In genomic region chr10:92241501-92241900, GRCh38 we compare ENCODE assay signal across 8 cellular contexts. TPM values are rescaled to one million over a fixed set of nuclear protein-coding genes. Genes with fewer than 3 reads are reported as not detected.
DNase-seq lines count a peak whose midpoint lies in the region; ATAC-seq, FAIRE-seq and TF ChIP-seq lines count a peak whose summit lies in the region.

No MANE protein-coding gene starts in this region.

- H2BK5ac ChIP-seq in mesenchymal stem cell (ENCODE audit: low read depth, low read length, poor library complexity, severe bottlenecking) = no peak overlapping the region

- H2BK15ac ChIP-seq in mesenchymal stem cell (ENCODE audit: low read depth, poor library complexity, severe bottlenecking) = no peak overlapping the region

- BruUV-seq in K562 (replicated peaks; lab: Mats Ljungman, UMichigan) = no TSS peak

- H3K4me3 ChIP-seq in K562 = peak overlapping the region; percentile 43; the same call in 1 of the 2 replicates
- H3K4me3 ChIP-seq in mesenchymal stem cell (ENCODE audit: insufficient read depth in 1 of 2, low read depth in 1 of 2, low read length in 2 of 2) = peak overlapping the region in 1 of 2 experiments; percentile 92
- peak overlapping the region in 3 of 4 donors; percentile 59 to 81 (median 73) for H3K4me3 ChIP-seq in transverse colon

- H3K27ac Mint-ChIP-seq in activated T-cell treated with anti-CD3 and anti-CD28 coated beads, Interleukin-2, amount 50 U/mL, for 72 hours = no peak overlapping the region

- intact Hi-C loops in K562 (cut with micrococcal nuclease) (no loop called here), transverse colon (cut with DNase I; ENCODE audit: low total_unique reads) (no loop called here)

- H2BK12ac ChIP-seq in mesenchymal stem cell (ENCODE audit: low read length in 2 of 2) = no peak overlapping the region

- no peak overlapping the region for H2AK5ac ChIP-seq in mesenchymal stem cell (ENCODE audit: low read length, severe bottlenecking)

- H3K9me3 ChIP-seq in K562 (replicated peaks; ENCODE audit: control insufficient read depth, insufficient read depth, low read depth, low read length) = no peaks in the 10 kb centered on the region
- no peaks in the 10 kb centered on the region for H3K9me3 ChIP-seq in mesenchymal stem cell (ENCODE audit: control insufficient read depth, low read length)
- no peaks in the 10 kb centered on the region for H3K9me3 ChIP-seq in transverse colon

- H3K23ac ChIP-seq in mesenchymal stem cell (ENCODE audit: low read length in 2 of 2) = no peak overlapping the region

- TF ChIP-seq EP300 in K562 (IDR thresholded peaks at IDR 0.05; ENCODE audit: low read length) (no peak), transverse colon (IDR thresholded peaks at IDR 0.05; ENCODE audit: low read depth) (no peak)

- H2BK120ac ChIP-seq in mesenchymal stem cell (ENCODE audit: low read depth, low read length) = no peak overlapping the region

- FAIRE-seq in K562 (lab: Jason Lieb, UNC) = no peak

- POLR2A ChIA-PET in K562 (lab: Yijun Ruan, JAX) = no interaction called here

- 50% methylated on average over 1 of the region's 1 CpG for WGBS in K562 (ENCODE audit: insufficient coverage, low coverage, missing lambda C conversion rate)
- WGBS in mesenchymal stem cell = no CpG with 5 or more reads among the region's 1 CpG
- WGBS in transverse colon (ENCODE audit: low coverage in 1 of 2), 2 donors = 23 to 38% methylated on average over 1 of the region's 1 CpG

- H3K9ac ChIP-seq in K562 (ENCODE audit: insufficient read depth in 1 of 2, low read depth in 2 of 2, low read length in 2 of 2) (no peak overlapping the region), mesenchymal stem cell (ENCODE audit: low read length) (peak overlapping the region; percentile 85)

- no peak for DNase-seq in activated T-cell treated with anti-CD3 and anti-CD28 coated beads, Interleukin-2, amount 50 U/mL, for 72 hours
- no peak for DNase-seq in activated T-cell treated with anti-CD3 and anti-CD28 coated beads, Interleukin-2, amount 50 U/mL, for 1 hour
- DNase-seq in K562 (ENCODE audit: extremely low read depth in 1 of 4, low spot score in 3 of 4) = no peak
- no peak for DNase-seq in mesenchymal stem cell
- no peak for DNase-seq in transverse colon
- no peak for DNase-seq in amniotic stem cell (lab: John Stamatoyannopoulos, UW)
- DNase-seq in nucleus accumbens (lab: John Stamatoyannopoulos, UW) = no peak

- H3K4me2 ChIP-seq in K562 (ENCODE audit: insufficient read depth, low read length) = peak overlapping the region; percentile 71; the same call in 1 of the 2 replicates
- no peak overlapping the region for H3K4me2 ChIP-seq in mesenchymal stem cell (ENCODE audit: low read length, poor library complexity, severe bottlenecking)

- peak overlapping the region; percentile 80 to 96 for H3K4me3 Mint-ChIP-seq in activated T-cell treated with anti-CD3 and anti-CD28 coated beads, Interleukin-2, amount 50 U/mL, for 72 hours

- H3K27ac ChIP-seq in K562 (ENCODE audit: extremely low read depth, low read depth, low read length) = no peak overlapping the region
- H3K27ac ChIP-seq in mesenchymal stem cell (ENCODE audit: low read length, poor library complexity, severe bottlenecking) = no peak overlapping the region
- peak overlapping the region; percentile 80 to 93 (median 92) for H3K27ac ChIP-seq in transverse colon

- peaks cover 21% of the 10 kb centered on the region for H3K27me3 Mint-ChIP-seq in activated T-cell treated with anti-CD3 and anti-CD28 coated beads, Interleukin-2, amount 50 U/mL, for 72 hours (ENCODE audit: low read depth)

- TF ChIP-seq POLR2A in K562 (conservative IDR thresholded peaks at IDR 0.05) = no peak
- TF ChIP-seq POLR2A in transverse colon (IDR thresholded peaks at IDR 0.05) = no peak

- ATAC-seq in activated T-cell treated with anti-CD3 and anti-CD28 coated beads, Interleukin-2, amount 50 U/mL, for 72 hours (replicated peaks in 1 of 2) = no peak
- ATAC-seq in K562 (no peak), GM19467 (IDR thresholded peaks at IDR 0.05; ENCODE audit: unreplicated experiment) (no peak)

- TF ChIP-seq RAD21 in K562 (CRISPR knock-in tag; conservative IDR thresholded peaks at IDR 0.05 in 1 of 2, IDR thresholded peaks at IDR 0.05 in 1 of 2) = no peak

- TF ChIP-seq CTCF in K562 (IDR thresholded peaks at IDR 0.05 in 2 of 3, conservative IDR thresholded peaks at IDR 0.05 in 1 of 3; ENCODE audit: insufficient read depth in 2 of 3, low read depth in 1 of 3, low read length in 3 of 3) (no peak), transverse colon (IDR thresholded peaks at IDR 0.05) (no peak)

- CTCF ChIA-PET in K562 (lab: Yijun Ruan, JAX; ENCODE audit: low intra/inter-chr PET ratio) = no interaction called here

- peaks cover 4 to 6% of the 10 kb centered on the region in 2 donors for H3K36me3 Mint-ChIP-seq in activated T-cell treated with anti-CD3 and anti-CD28 coated beads, Interleukin-2, amount 50 U/mL, for 72 hours (ENCODE audit: insufficient read depth in 2 of 2)

- no peaks in the 10 kb centered on the region for H3K27me3 ChIP-seq in K562 (ENCODE audit: control insufficient read depth in 2 of 2, insufficient read depth in 2 of 2, low read length in 2 of 2)
- H3K27me3 ChIP-seq in mesenchymal stem cell (ENCODE audit: control insufficient read depth in 1 of 2, insufficient read depth in 1 of 2, low read length in 2 of 2) = peaks cover 0 to 3% of the 10 kb centered on the region in 2 experiments
- H3K27me3 ChIP-seq in transverse colon = no peaks in the 10 kb centered on the region

- no peaks in the 10 kb centered on the region for H3K9me1 ChIP-seq in K562 (ENCODE audit: control insufficient read depth, insufficient read depth, low read length)

- no peak overlapping the region for H4K8ac ChIP-seq in mesenchymal stem cell (ENCODE audit: low read length)

- H3K79me1 ChIP-seq in mesenchymal stem cell (replicated peaks; ENCODE audit: low read length, poor library complexity, severe bottlenecking) = peaks cover 8% of the 10 kb centered on the region

- H3K9me3 Mint-ChIP-seq in activated T-cell treated with anti-CD3 and anti-CD28 coated beads, Interleukin-2, amount 50 U/mL, for 72 hours = no peaks in the 10 kb centered on the region

- H3K4me1 ChIP-seq in K562 (replicated peaks in 1 of 2; ENCODE audit: control insufficient read depth in 2 of 2, insufficient read depth in 2 of 2, low read length in 2 of 2) (peaks cover 8 to 13% of the 10 kb centered on the region in 2 experiments), mesenchymal stem cell (ENCODE audit: control insufficient read depth, insufficient read depth, low read depth, low read length) (peaks cover 11% of the 10 kb centered on the region), transverse colon (peaks cover 0 to 59% (median 30%) of the 10 kb centered on the region in 4 donors)

- peaks cover 41% of the 10 kb centered on the region for H3K4me1 Mint-ChIP-seq in activated T-cell treated with anti-CD3 and anti-CD28 coated beads, Interleukin-2, amount 50 U/mL, for 72 hours (ENCODE audit: low read depth)

- in situ Hi-C loops in K562 (cut with MboI) (no loop called here), transverse colon (cut with MboI; ENCODE audit: low pct_ligation_motif_present in 1 of 4, low pct_unique_long_range_greater_than_20kb in 1 of 4, low sequenced_read_pairs in 3 of 4) (no loop called here)

- H4K20me1 ChIP-seq in K562 (replicated peaks; ENCODE audit: control insufficient read depth, insufficient read depth, low read length) = no peaks in the 10 kb centered on the region

- no peak overlapping the region for H3K14ac ChIP-seq in mesenchymal stem cell (ENCODE audit: low read length in 2 of 2)

- no peaks in the 10 kb centered on the region for H3K79me2 ChIP-seq in K562 (ENCODE audit: control insufficient read depth, insufficient read depth, low read length)

- no peak overlapping the region for H4K91ac ChIP-seq in mesenchymal stem cell (ENCODE audit: low read length)

- no peaks in the 10 kb centered on the region; the same call in 2 of the 3 replicates for H3K36me3 ChIP-seq in K562 (ENCODE audit: control insufficient read depth, insufficient read depth, low read length)
- H3K36me3 ChIP-seq in mesenchymal stem cell (ENCODE audit: control insufficient read depth in 1 of 2, insufficient read depth in 2 of 2, low read depth in 1 of 2, low read length in 2 of 2) = no peaks in the 10 kb centered on the region
- H3K36me3 ChIP-seq in transverse colon = no peaks in the 10 kb centered on the region

- H3K18ac ChIP-seq in mesenchymal stem cell (ENCODE audit: low read depth in 1 of 2, low read length in 2 of 2) = no peak overlapping the region

- no peak overlapping the region for H3K4ac ChIP-seq in mesenchymal stem cell (ENCODE audit: low read depth in 1 of 2, low read length in 2 of 2)

- H2AFZ ChIP-seq in K562 (ENCODE audit: low read depth, low read length) (peak overlapping the region; percentile 81; the same call in 1 of the 2 replicates), mesenchymal stem cell (ENCODE audit: low read depth, low read length) (no peak overlapping the region)

RNA-seq across cellular contexts. Expression of gene CPEB3, which starts 49.4 kb away (rescaled TPM):
- 1 to 10 TPM; 1.7 to 2.2 TPM for total RNA-seq in activated T-cell treated with anti-CD3 and anti-CD28 coated beads, Interleukin-2, amount 50 U/mL, for 72 hours
- total RNA-seq in K562 (2011; cell fraction: chromatin; rRNA removed; ENCODE audit: low replicate concordance) = 2.0 and 3.6 TPM in 2 replicates
- total RNA-seq in K562 (2011; cell fraction: nucleolus; rRNA removed) = 1.2 and 1.4 TPM in 2 replicates
- total RNA-seq in K562 (2011; cell fraction: nucleoplasm; rRNA removed) = 2.0 and 3.1 TPM in 2 replicates
- total RNA-seq in K562 (2014; rRNA removed) = 0.45 and 0.73 TPM in 2 replicates
- 0.51 and 0.67 TPM in 2 replicates for total RNA-seq in K562 (2014; rRNA removed; fragmentation: Illumina TruSeq; extraction: Trizol)
- 0.57 and 0.58 TPM in 2 replicates for total RNA-seq in K562 (2015; rRNA removed; fragmentation: Illumina TruSeq; extraction: Trizol)
- total RNA-seq in K562 (2021) = 1.1 and 1.2 TPM in 2 replicates
- polyA plus RNA-seq in K562 (2011; rRNA removed) = 0.35 and 0.46 TPM in 2 replicates
- polyA plus RNA-seq in K562 (2011; cell fraction: cytosol; rRNA removed) = 0.21 and 0.22 TPM in 2 replicates
- 0.60 and 1.4 TPM in 2 replicates for polyA plus RNA-seq in K562 (2011; cell fraction: nucleus; rRNA removed)
- 0.49 and 1.4 TPM in 2 replicates for polyA plus RNA-seq in K562 (2012)
- polyA plus RNA-seq in K562 (2014; fragmentation: Illumina TruSeq; extraction: Trizol) = 0.50 and 0.59 TPM in 2 replicates
- polyA plus RNA-seq in K562 (2014; fragmentation: Nextera tagmentation; extraction: Ambion mirVana) = under 1 TPM; 0.15 to 0.17 TPM
- polyA plus RNA-seq in K562 (2014; rRNA removed) = 0.56 and 0.63 TPM in 2 replicates
- 0.63 and 0.70 TPM in 2 replicates for polyA minus RNA-seq in K562 (2011; rRNA and poly(A)+ RNA removed)
- 0.67 and 0.82 TPM in 2 replicates for polyA minus RNA-seq in K562 (2011; cell fraction: cytosol; rRNA and poly(A)+ RNA removed)
- 1.1 and 1.3 TPM in 2 replicates for polyA minus RNA-seq in K562 (2011; cell fraction: nucleus; rRNA and poly(A)+ RNA removed)
- 0.66 TPM for polyA plus RNA-seq in mesenchymal stem cell (2013, experiment 1 of 2)
- 0.70 TPM for polyA plus RNA-seq in mesenchymal stem cell (2013, experiment 2 of 2)
- total RNA-seq in transverse colon = 10 to 100 TPM; 10.9 to 24.3 (median 13.1) TPM

RNA-seq across cellular contexts. Expression of gene MARCHF5, which starts 49.5 kb away (rescaled TPM):
- 10 to 100 TPM; 29.7 to 34.2 TPM for total RNA-seq in activated T-cell treated with anti-CD3 and anti-CD28 coated beads, Interleukin-2, amount 50 U/mL, for 72 hours
- total RNA-seq in K562 (2011; cell fraction: chromatin; rRNA removed; ENCODE audit: low replicate concordance) = 21.2 and 40.4 TPM in 2 replicates
- 5.8 and 7.1 TPM in 2 replicates for total RNA-seq in K562 (2011; cell fraction: nucleolus; rRNA removed)
- total RNA-seq in K562 (2011; cell fraction: nucleoplasm; rRNA removed) = 20.6 and 24.7 TPM in 2 replicates
- total RNA-seq in K562 (2014; rRNA removed) (3.4 and 4.4 TPM in 2 replicates), K562 (2014; rRNA removed; fragmentation: Illumina TruSeq; extraction: Trizol) (13.4 and 18.0 TPM in 2 replicates), K562 (2015; rRNA removed; fragmentation: Illumina TruSeq; extraction: Trizol) (7.7 and 7.9 TPM in 2 replicates), K562 (2021) (27.1 and 27.2 TPM in 2 replicates), transverse colon (10 to 100 TPM in 2 of 4 donors, 1 to 10 TPM in 2; 1.8 to 17.8 (median 9.1) TPM)
- polyA plus RNA-seq in K562 (2011; rRNA removed) (18.9 and 25.7 TPM in 2 replicates), K562 (2014; fragmentation: Illumina TruSeq; extraction: Trizol) (16.4 and 18.3 TPM in 2 replicates), K562 (2014; fragmentation: Nextera tagmentation; extraction: Ambion mirVana) (1 to 10 TPM; 3.4 to 4.0 TPM), K562 (2014; rRNA removed) (10.8 and 11.5 TPM in 2 replicates)
- polyA plus RNA-seq in K562 (2011; cell fraction: cytosol; rRNA removed) = 3.9 and 11.4 TPM in 2 replicates
- polyA plus RNA-seq in K562 (2011; cell fraction: nucleus; rRNA removed) = 16.8 and 37.2 TPM in 2 replicates
- polyA plus RNA-seq in K562 (2012) = 18.1 and 29.9 TPM in 2 replicates
- polyA minus RNA-seq in K562 (2011; rRNA and poly(A)+ RNA removed) = 14.4 and 15.1 TPM in 2 replicates
- polyA minus RNA-seq in K562 (2011; cell fraction: cytosol; rRNA and poly(A)+ RNA removed) = 9.8 and 12.6 TPM in 2 replicates
- polyA minus RNA-seq in K562 (2011; cell fraction: nucleus; rRNA and poly(A)+ RNA removed) = 7.5 and 10.9 TPM in 2 replicates
- polyA plus RNA-seq in mesenchymal stem cell (2013, experiment 1 of 2) = 23.7 TPM
- polyA plus RNA-seq in mesenchymal stem cell (2013, experiment 2 of 2) = 23.5 TPM

Comparison
In these comparisons a context has a peak if more than half of its experiments do, and no peak if none do; other contexts are left out.
1. H3K27ac ChIP-seq: peak in transverse colon (4 of 4); none in K562 (single experiment) and mesenchymal stem cell (single experiment).